Comparison of ENCODE assay signal across 8 cellular contexts in the genomic region with DNA sequence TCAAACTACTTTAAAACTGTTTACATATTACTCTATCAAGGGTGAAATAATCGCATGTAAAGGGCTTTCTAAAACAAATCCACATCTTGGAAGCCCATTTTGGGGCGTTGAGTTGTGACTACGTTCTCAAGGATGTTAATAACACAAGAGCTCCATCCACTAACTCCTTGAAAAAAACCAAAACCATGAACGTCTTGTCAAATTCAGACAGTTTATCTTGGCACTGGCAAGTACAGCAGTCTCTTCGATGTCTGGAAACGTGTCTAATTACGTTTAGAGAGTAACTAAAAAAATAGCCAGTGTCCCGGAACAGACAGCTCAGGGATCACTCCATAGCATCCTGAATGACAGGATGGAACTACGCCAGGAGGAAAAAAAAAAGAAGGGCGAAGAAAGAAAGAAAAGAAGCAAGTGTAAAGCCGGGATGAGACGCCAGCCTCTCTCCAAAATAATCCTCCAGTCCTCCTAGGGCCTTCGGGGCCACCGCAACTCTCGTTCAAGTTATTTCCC. TPM values are rescaled to one million over a fixed set of nuclear protein-coding genes. Genes with fewer than 3 reads are reported as not detected.
DNase-seq lines count a peak whose midpoint lies in the region; ATAC-seq and TF ChIP-seq lines count a peak whose summit lies in the region.

No MANE protein-coding gene starts in this region.

- no peaks in the 10 kb centered on the region for H3K27me3 ChIP-seq in muscle layer of duodenum (ENCODE audit: low read depth, low read length)

- peaks cover 8 to 17% of the 10 kb centered on the region in 2 donors for H3K4me1 ChIP-seq in muscle layer of duodenum (ENCODE audit: control insufficient read depth in 1 of 2, insufficient read depth in 2 of 2, low read length in 2 of 2)

- H3K36me3 ChIP-seq in muscle layer of duodenum (ENCODE audit: control insufficient read depth in 1 of 2, insufficient read depth in 2 of 2, low read length in 2 of 2): no peaks in the 10 kb centered on the region

- ATAC-seq in HG03469 (IDR thresholded peaks at IDR 0.05; ENCODE audit: unreplicated experiment) (no peak), GM21515 (IDR thresholded peaks at IDR 0.05; ENCODE audit: unreplicated experiment) (no peak), GM19455 (IDR thresholded peaks at IDR 0.05; ENCODE audit: unreplicated experiment) (no peak)

- TF ChIP-seq CTCF in CD14-positive monocyte (IDR thresholded peaks at IDR 0.05) (no peak), LNCaP clone FGC (IDR thresholded peaks at IDR 0.05; ENCODE audit: control insufficient read depth, extremely low read depth, insufficient read depth) (no peak), coronary artery (IDR thresholded peaks at IDR 0.05) (no peak)

- intact Hi-C loops in CD14-positive monocyte (cut with micrococcal nuclease): loop anchor here in 1 of 2 donors (5.0 kb wide), 1 partner anchor 89 kb away; no protein-coding TSS in a partner anchor

- peak overlapping the region in 2 of 7 donors; percentile 26 to 69 for H3K27ac Mint-ChIP-seq in CD14-positive monocyte

- peaks cover 31% of the 10 kb centered on the region for H3K4me1 Mint-ChIP-seq in CD14-positive monocyte

- peak overlapping the region; percentile 72 for H3K4me3 ChIP-seq in LNCaP clone FGC (ENCODE audit: low read depth, low read length)
- H3K4me3 ChIP-seq in coronary artery: peak overlapping the region; percentile 93
- peak overlapping the region; percentile 66 to 82 for H3K4me3 ChIP-seq in muscle layer of duodenum (ENCODE audit: low read depth in 1 of 2, low read length in 2 of 2)

- peaks cover 40 to 52% (median 47%) of the 10 kb centered on the region in 3 donors for H3K27me3 Mint-ChIP-seq in CD14-positive monocyte (ENCODE audit: low read depth in 3 of 3)

- DNase-seq in CD14-positive monocyte (ENCODE audit: low spot score): no peak
- DNase-seq in LNCaP clone FGC (ENCODE audit: low read depth): no peak
- no peak for DNase-seq in coronary artery (ENCODE audit: low spot score)
- DNase-seq in NCI-H2196 (lab: John Stamatoyannopoulos, UW; ENCODE audit: unreplicated experiment): no peak

- H3K9me3 ChIP-seq in muscle layer of duodenum (ENCODE audit: control insufficient read depth in 1 of 2, low read length in 2 of 2): no peaks in the 10 kb centered on the region

- peaks cover 0 to 4% of the 10 kb centered on the region in 2 donors for H3K36me3 Mint-ChIP-seq in CD14-positive monocyte

- peak overlapping the region; percentile 82 to 98 for H3K27ac ChIP-seq in coronary artery
- peak overlapping the region; percentile 72 for H3K27ac ChIP-seq in muscle layer of duodenum (ENCODE audit: low read length)

- H3K9me3 Mint-ChIP-seq in CD14-positive monocyte: peaks cover 0 to 11% (median 2%) of the 10 kb centered on the region in 7 donors

- H3K4me3 Mint-ChIP-seq in CD14-positive monocyte: peak overlapping the region; percentile 75 to 91

RNA-seq across cellular contexts. Expression of a gene that starts 1.0 kb away (rescaled TPM):
- under 1 TPM; 0.22 to 0.26 TPM for polyA plus RNA-seq in CD14-positive monocyte

RNA-seq across cellular contexts. Expression of a gene that starts 52.0 kb away (rescaled TPM):
- not detected for polyA plus RNA-seq in CD14-positive monocyte
